8 cellular contexts compared by ENCODE assay signal in genomic region chr3:21750831-21751391, GRCh38. TPM values are rescaled to one million over a fixed set of nuclear protein-coding genes. Genes with fewer than 3 reads are reported as not detected.
DNase-seq lines count a peak whose midpoint lies in the region; ATAC-seq and TF ChIP-seq lines count a peak whose summit lies in the region.

Gene ZNF385D, minus strand, starts transcription at chr3:21751210. Its CDS starts 294 bp downstream, at chr3:21750916.

- TF ChIP-seq CTCF in esophagus squamous epithelium (IDR thresholded peaks at IDR 0.05) = no peak

- 4 to 8% methylated on average over 8 to 14 of the region's 31 CpGs for WGBS in esophagus squamous epithelium, 2 donors
- 0 to 1% methylated on average over 31 of the region's 31 CpGs for WGBS in aorta, 2 donors

- H3K36me3 ChIP-seq in esophagus squamous epithelium = no peaks in the 10 kb centered on the region
- no peaks in the 10 kb centered on the region for H3K36me3 ChIP-seq in aorta (ENCODE audit: control insufficient read depth in 1 of 2, insufficient read depth in 2 of 2, low read length in 1 of 2)

- peak; percentile 87 for ATAC-seq in aorta (ENCODE audit: low FRiP score)
- no peak for ATAC-seq in HG03565 (IDR thresholded peaks at IDR 0.05; ENCODE audit: unreplicated experiment)

- no peaks in the 10 kb centered on the region for H3K27me3 ChIP-seq in esophagus squamous epithelium
- H3K27me3 ChIP-seq in aorta (ENCODE audit: control insufficient read depth in 1 of 2, insufficient read depth in 2 of 2, low read length in 1 of 2) = no peaks in the 10 kb centered on the region

- intact Hi-C loops in esophagus squamous epithelium (cut with DNase I) = no loop called here
- intact Hi-C loops in aorta (cut with DNase I) = loop anchor here (5.0 to 10.0 kb wide), 3 partner anchors 146 to 366 kb away; no protein-coding TSS in a partner anchor

- H3K27ac ChIP-seq in esophagus squamous epithelium (peak within 1 kb of the TSS; percentile 15 to 83 (median 72)), aorta (ENCODE audit: low read depth in 1 of 2, low read length in 2 of 2) (peak within 1 kb of the TSS; percentile 32 to 68)

- TF ChIP-seq POLR2A in esophagus squamous epithelium (IDR thresholded peaks at IDR 0.05) = no peak

- H3K9me3 ChIP-seq in esophagus squamous epithelium (no peaks in the 10 kb centered on the region), aorta (ENCODE audit: control insufficient read depth, low read length) (no peaks in the 10 kb centered on the region)

- peak within 1 kb of the TSS; percentile 15 to 66 (median 46) for H3K4me3 ChIP-seq in esophagus squamous epithelium
- H3K4me3 ChIP-seq in aorta (ENCODE audit: low read length in 2 of 2) = peak within 1 kb of the TSS; percentile 100

- peak; percentile 58 for DNase-seq in NCI-H748 (lab: John Stamatoyannopoulos, UW; ENCODE audit: unreplicated experiment)
- no peak for DNase-seq in NCI-H748 treated with DMSO at 0.1 percent for 48 hours (lab: John Stamatoyannopoulos, UW)
- no peak for DNase-seq in esophagus squamous epithelium (lab: John Stamatoyannopoulos, UW)
- peak; percentile 29 for DNase-seq in midbrain (lab: John Stamatoyannopoulos, UW)
- peak; percentile 73 to 85 for DNase-seq in aorta
- no peak for DNase-seq in NCI-H187 treated with DMSO at 0.1 percent for 48 hours (lab: John Stamatoyannopoulos, UW)
- DNase-seq in activated CD4-positive, alpha-beta T cell treated with anti-CD3 and anti-CD28 coated beads for 48 hours = no peak

- H3K4me1 ChIP-seq in esophagus squamous epithelium (peaks cover 0 to 18% (median 9%) of the 10 kb centered on the region in 3 donors), aorta (ENCODE audit: control insufficient read depth in 1 of 2, insufficient read depth in 2 of 2, low read length in 2 of 2) (peaks cover 0 to 4% of the 10 kb centered on the region in 2 donors)

RNA-seq across cellular contexts. Expression of gene ZNF385D, which starts in this region (rescaled TPM):
- total RNA-seq in esophagus squamous epithelium (1 to 10 TPM in 1 of 4 donors, under 1 TPM in 3; 0.04 to 3.4 (median 0.50) TPM), aorta (100 to 1,000 TPM; 108 to 118 TPM)
- polyA plus RNA-seq in aorta = 10 to 100 TPM; 12.1 to 13.9 TPM

Comparison
In these comparisons a context has a peak if more than half of its experiments do, and no peak if none do; other contexts are left out.
1. RNA of gene ZNF385D (total RNA-seq): 108 to 118 TPM in aorta; 0.04 to 3.4 TPM in esophagus squamous epithelium; every median in the first group is over 10 times any median in the second.
2. DNase-seq: peak in NCI-H748 (single experiment), midbrain (single experiment) and aorta (2 of 2); none in NCI-H748 treated with DMSO at 0.1 percent for 48 hours (single experiment), esophagus squamous epithelium (single experiment), NCI-H187 treated with DMSO at 0.1 percent for 48 hours (single experiment) and activated CD4-positive, alpha-beta T cell treated with anti-CD3 and anti-CD28 coated beads for 48 hours (single experiment).